Comparison of ENCODE assay signal across 28 cellular contexts in genomic region chr15:35560258-35560657, GRCh38.
"Had no signal": no experiment of that assay in that cellular context is flagged by ENCODE, and none has a peak within 500 bp of the region (broad histone marks: within the 10 kb centered on the region; RNA-seq: fewer than 3 reads in every experiment).

No MANE protein-coding gene starts in this region.

- FAIRE-seq: urothelium cell line had no signal

- H3K36me3 Mint-ChIP-seq: natural killer cell; neural progenitor cell; stimulated activated effector memory CD8-positive, alpha-beta T cell treated with anti-CD3 and anti-CD28 coated beads, Interleukin-12 subunit alpha, Interleukin-12 subunit beta, amount 100 ng/mL, for 72 hours; stimulated activated naive B cell treated with anti-CD40 and anti-IgM and Interleukin-4, amounts not matched to agents 10 μg/mL and 1 μg/mL and 100 μg/mL, for 72 hours had no signal

- H3K9me3 ChIP-seq: ovary, psoas muscle, right lobe of liver, sigmoid colon, stomach, thoracic aorta, thyroid gland, tibial nerve, upper lobe of left lung, vagina had no signal

- ATAC-seq: natural killer cell; psoas muscle; stimulated activated effector memory CD8-positive, alpha-beta T cell treated with anti-CD3 and anti-CD28 coated beads, Interleukin-12 subunit alpha, Interleukin-12 subunit beta, amount 100 ng/mL, for 72 hours; stimulated activated naive B cell treated with anti-CD40 and anti-IgM and Interleukin-4, amounts not matched to agents 10 μg/mL and 1 μg/mL and 100 μg/mL, for 72 hours had no signal

- DNase-seq: natural killer cell; occipital lobe; ovary; posterior cingulate gyrus; psoas muscle; right cardiac atrium; right lobe of liver; sigmoid colon; stimulated activated CD4-positive, alpha-beta T cell treated with anti-CD3 and anti-CD28 coated beads, Interleukin-15, amount 100 ng/mL, for 24 hours; stimulated activated CD4-positive, alpha-beta T cell treated with anti-CD3 and anti-CD28 coated beads, Interleukin-2, amount 100 ng/mL, for 24 hours; stimulated activated CD4-positive, alpha-beta T cell treated with anti-CD3 and anti-CD28 coated beads, Interleukin-2, amount 100 ng/mL, for 48 hours; stimulated activated CD4-positive, alpha-beta T cell treated with anti-CD3 and anti-CD28 coated beads, Interleukin-4, amount 100 ng/mL, for 24 hours; stimulated activated naive B cell treated with anti-CD40 and anti-IgM and Interleukin-4, amounts not matched to agents 10 μg/mL and 1 μg/mL and 100 μg/mL, for 72 hours; stimulated activated naive CD4-positive, alpha-beta T cell treated with Interleukin-2 at 50 U/mL for 16 hours; stomach; thyroid gland; trophoblast cell; upper lobe of left lung had no signal

- H3K4me3 Mint-ChIP-seq: natural killer cell; nephron; neural progenitor cell; stimulated activated effector memory CD8-positive, alpha-beta T cell treated with anti-CD3 and anti-CD28 coated beads, Interleukin-12 subunit alpha, Interleukin-12 subunit beta, amount 100 ng/mL, for 72 hours; stimulated activated naive B cell treated with anti-CD40 and anti-IgM and Interleukin-4, amounts not matched to agents 10 μg/mL and 1 μg/mL and 100 μg/mL, for 72 hours; stimulated activated naive CD8-positive, alpha-beta T cell treated with anti-CD3 and anti-CD28 coated beads, Interleukin-15, Interleukin-2, amounts not matched to agents 100 ng/mL and 50 ng/mL, for 24 hours had no signal

- H3K27ac Mint-ChIP-seq: natural killer cell; nephron; neural progenitor cell; progenitor cell of endocrine pancreas; stimulated activated effector memory CD8-positive, alpha-beta T cell treated with anti-CD3 and anti-CD28 coated beads, Interleukin-12 subunit alpha, Interleukin-12 subunit beta, amount 100 ng/mL, for 72 hours; stimulated activated naive B cell treated with anti-CD40 and anti-IgM and Interleukin-4, amounts not matched to agents 10 μg/mL and 1 μg/mL and 100 μg/mL, for 72 hours; stimulated activated naive CD8-positive, alpha-beta T cell treated with anti-CD3 and anti-CD28 coated beads, Interleukin-15, Interleukin-2, amounts not matched to agents 100 ng/mL and 50 ng/mL, for 24 hours had no signal

- H3K27me3 Mint-ChIP-seq: progenitor cell of endocrine pancreas; stimulated activated naive B cell treated with anti-CD40 and anti-IgM and Interleukin-4, amounts not matched to agents 10 μg/mL and 1 μg/mL and 100 μg/mL, for 72 hours; stimulated activated naive CD8-positive, alpha-beta T cell treated with anti-CD3 and anti-CD28 coated beads, Interleukin-15, Interleukin-2, amounts not matched to agents 100 ng/mL and 50 ng/mL, for 24 hours had no signal

- H3K27ac ChIP-seq: neural progenitor cell, ovary, parathyroid adenoma, psoas muscle, right lobe of liver, sigmoid colon, stomach, tibial nerve, upper lobe of left lung, vagina had no signal

- H3K4me1 ChIP-seq: neural progenitor cell, parathyroid adenoma, stomach, tibial nerve, upper lobe of left lung, vagina had no signal

- H3K4me3 ChIP-seq: neural progenitor cell, ovary, psoas muscle, right lobe of liver, sigmoid colon, stomach, thoracic aorta, thyroid gland, tibial nerve, upper lobe of left lung, vagina had no signal

- H3K4me1 Mint-ChIP-seq: natural killer cell; nephron; neural progenitor cell; stimulated activated effector memory CD8-positive, alpha-beta T cell treated with anti-CD3 and anti-CD28 coated beads, Interleukin-12 subunit alpha, Interleukin-12 subunit beta, amount 100 ng/mL, for 72 hours; stimulated activated naive B cell treated with anti-CD40 and anti-IgM and Interleukin-4, amounts not matched to agents 10 μg/mL and 1 μg/mL and 100 μg/mL, for 72 hours had no signal

- H3K27me3 ChIP-seq: neural progenitor cell, ovary, right lobe of liver, sigmoid colon, stomach, thyroid gland, tibial nerve, upper lobe of left lung, vagina had no signal

- H3K9me3 Mint-ChIP-seq: natural killer cell; nephron; neural progenitor cell; stimulated activated effector memory CD8-positive, alpha-beta T cell treated with anti-CD3 and anti-CD28 coated beads, Interleukin-12 subunit alpha, Interleukin-12 subunit beta, amount 100 ng/mL, for 72 hours; stimulated activated naive B cell treated with anti-CD40 and anti-IgM and Interleukin-4, amounts not matched to agents 10 μg/mL and 1 μg/mL and 100 μg/mL, for 72 hours; stimulated activated naive CD8-positive, alpha-beta T cell treated with anti-CD3 and anti-CD28 coated beads, Interleukin-15, Interleukin-2, amounts not matched to agents 100 ng/mL and 50 ng/mL, for 24 hours had no signal

- H3K79me2 ChIP-seq: parathyroid adenoma had no signal

- H3K4me2 ChIP-seq: neural progenitor cell had no signal

- H3K36me3 ChIP-seq: neural progenitor cell, ovary, right lobe of liver, sigmoid colon, stomach, thoracic aorta, thyroid gland, tibial nerve, upper lobe of left lung, vagina had no signal

- H2AFZ ChIP-seq: parathyroid adenoma had no signal
